Comparison of ENCODE assay signal across 13 cellular contexts in genomic region chr9:111068816-111069215, GRCh38. TPM values are rescaled to one million over a fixed set of nuclear protein-coding genes. Genes with fewer than 3 reads are reported as not detected.
DNase-seq lines count a peak whose midpoint lies in the region; ATAC-seq and TF ChIP-seq lines count a peak whose summit lies in the region.
"Had no signal": no experiment of that assay in that cellular context is flagged by ENCODE, and none has a peak within 500 bp of the region (broad histone marks: within the 10 kb centered on the region; RNA-seq: fewer than 3 reads in every experiment).

No MANE protein-coding gene starts in this region.

- peak overlapping the region; percentile 3 to 63 for H3K27ac ChIP-seq in mucosa of rectum (ENCODE audit: low read depth in 2 of 2, low read length in 2 of 2)
- H3K27ac ChIP-seq in upper lobe of right lung, result peak overlapping the region; percentile 56

- no peak overlapping the region for H3K9ac ChIP-seq in mucosa of rectum (ENCODE audit: low read depth in 1 of 2, low read length in 2 of 2)

- H3K9me3 ChIP-seq in mucosa of rectum (ENCODE audit: control insufficient read depth in 2 of 2, low read length in 2 of 2) (no peaks in the 10 kb centered on the region), upper lobe of right lung (no peaks in the 10 kb centered on the region)
- H3K9me3 ChIP-seq: prostate gland had no signal

- no peak for TF ChIP-seq CTCF in NB4 (IDR thresholded peaks at IDR 0.05; ENCODE audit: low read depth, low read length)
- TF ChIP-seq CTCF in upper lobe of right lung (IDR thresholded peaks at IDR 0.05), result no peak

- DNase-seq in NB4 (ENCODE audit: low read depth), result peak; percentile 3
- peak; percentile 82 for DNase-seq in fibroblast of peridontal ligament (ENCODE audit: extremely low read depth)
- no peak for DNase-seq in upper lobe of right lung
- DNase-seq in stimulated activated CD4-positive, alpha-beta T cell treated with anti-CD3 and anti-CD28 coated beads, Interleukin-4, amount 100 ng/mL, for 1 hour, result no peak
- no peak for DNase-seq in anterior cingulate cortex (lab: John Stamatoyannopoulos, UW)
- no peak for DNase-seq in amniotic stem cell (lab: John Stamatoyannopoulos, UW)
- DNase-seq: activated B cell treated with CpG ODN at 0.5 μM for 24 hours; activated T-cell treated with anti-CD3 and anti-CD28 coated beads, Interleukin-2, amount 50 U/mL, for 1 hour; effector memory CD8-positive, alpha-beta T cell; NCI-H748 treated with DMSO at 0.1 percent for 48 hours had no signal

- H3K27me3 ChIP-seq in mucosa of rectum (ENCODE audit: control insufficient read depth in 2 of 2, insufficient read depth in 2 of 2, low read length in 2 of 2), result no peaks in the 10 kb centered on the region
- H3K27me3 ChIP-seq in upper lobe of right lung, result no peaks in the 10 kb centered on the region

- ATAC-seq in upper lobe of right lung (peak; percentile 77), GM19324 (IDR thresholded peaks at IDR 0.05; ENCODE audit: low FRiP score, unreplicated experiment) (no peak)
- ATAC-seq: effector memory CD8-positive, alpha-beta T cell had no signal

- intact Hi-C loops in upper lobe of right lung (cut with DNase I), result no loop called here

- H3K4me1 ChIP-seq in mucosa of rectum (ENCODE audit: control insufficient read depth in 2 of 2, insufficient read depth in 2 of 2, low read length in 2 of 2) (no peaks in the 10 kb centered on the region), upper lobe of right lung (no peaks in the 10 kb centered on the region)
- H3K4me1 ChIP-seq: prostate gland had no signal

- no peak for TF ChIP-seq POLR2A in NB4 (IDR thresholded peaks at IDR 0.05; ENCODE audit: extremely low read depth, insufficient read length)

- H3K36me3 ChIP-seq in mucosa of rectum (ENCODE audit: control insufficient read depth in 2 of 2, insufficient read depth in 2 of 2, low read length in 2 of 2) (no peaks in the 10 kb centered on the region), upper lobe of right lung (no peaks in the 10 kb centered on the region)
- H3K36me3 ChIP-seq: prostate gland had no signal

- H3K4me3 ChIP-seq in NB4 (ENCODE audit: low read depth, low read length) (no peak overlapping the region), mucosa of rectum (ENCODE audit: low read length in 2 of 2) (no peak overlapping the region), upper lobe of right lung (no peak overlapping the region)
- H3K4me3 ChIP-seq: prostate gland had no signal

RNA-seq across cellular contexts. Expression of gene LPAR1, which starts 30.5 kb away (rescaled TPM):
- total RNA-seq in upper lobe of right lung, result 18.2 TPM
- total RNA-seq: activated B cell treated with CpG ODN at 0.5 μM for 24 hours had no signal

Comparison
In these comparisons a context has a peak if more than half of its experiments do, and no peak if none do; other contexts are left out.
1. DNase-seq: peak in NB4 (single experiment) and fibroblast of peridontal ligament (single experiment); none in upper lobe of right lung (single experiment), stimulated activated CD4-positive, alpha-beta T cell treated with anti-CD3 and anti-CD28 coated beads, Interleukin-4, amount 100 ng/mL, for 1 hour (single experiment), anterior cingulate cortex (0 of 58) and amniotic stem cell (single experiment).